In genomic region chr16:2884041-2884451, GRCh38 we compare ENCODE assay signal across 8 cellular contexts. TPM values are rescaled to one million over a fixed set of nuclear protein-coding genes. Genes with fewer than 3 reads are reported as not detected.
DNase-seq lines count a peak whose midpoint lies in the region; ATAC-seq, FAIRE-seq and TF ChIP-seq lines count a peak whose summit lies in the region.

No MANE protein-coding gene starts in this region.

- ATAC-seq in RWPE2 (ENCODE audit: low read depth) (no peak), HG03039 (IDR thresholded peaks at IDR 0.05; ENCODE audit: unreplicated experiment) (no peak)

- H3K27me3 ChIP-seq in RWPE2 (ENCODE audit: insufficient read depth, poor library complexity, severe bottlenecking) = no peaks in the 10 kb centered on the region

- no peaks in the 10 kb centered on the region; the same call in 1 of the 2 replicates for H3K36me3 ChIP-seq in RWPE2 (ENCODE audit: low read depth)

- DNase-seq in GM12864 (ENCODE audit: low read depth) (no peak), RWPE2 (ENCODE audit: low spot score) (no peak), fibroblast of mammary gland (ENCODE audit: low read depth) (peak; percentile 36), skeletal muscle cell (ENCODE audit: low read depth) (no peak), G401 (ENCODE audit: low spot score) (no peak), GM19239 (ENCODE audit: insufficient read length, low spot score) (no peak), hypothalamus (lab: John Stamatoyannopoulos, UW) (no peak)

- H3K27ac ChIP-seq in RWPE2 (ENCODE audit: poor library complexity, severe bottlenecking) = peak overlapping the region; percentile 38

- H3K9me3 ChIP-seq in RWPE2 (ENCODE audit: severe bottlenecking) = no peaks in the 10 kb centered on the region

- in situ Hi-C loops in G401 (cut with HindIII; ENCODE audit: low sequenced_read_pairs) = no loop called here

- peak overlapping the region; percentile 81 for H3K4me3 ChIP-seq in GM12864 (ENCODE audit: low read depth, low read length)
- peak overlapping the region; percentile 69 for H3K4me3 ChIP-seq in RWPE2 (ENCODE audit: severe bottlenecking)
- H3K4me3 ChIP-seq in fibroblast of mammary gland (ENCODE audit: control insufficient read depth, low read depth, low read length) = peak overlapping the region; percentile 78
- H3K4me3 ChIP-seq in skeletal muscle cell (ENCODE audit: low read depth, low read length) = peak overlapping the region; percentile 90

- no peaks in the 10 kb centered on the region for H3K4me1 ChIP-seq in RWPE2 (ENCODE audit: insufficient read depth, poor library complexity, severe bottlenecking)

- no peak for FAIRE-seq in GM19239 (lab: Jason Lieb, UNC)

- TF ChIP-seq CTCF in GM12864 (IDR thresholded peaks at IDR 0.05; ENCODE audit: low read depth, low read length, missing control alignments) (no peak), RWPE2 (IDR thresholded peaks at IDR 0.05; ENCODE audit: poor library complexity, severe bottlenecking) (no peak), fibroblast of mammary gland (conservative IDR thresholded peaks at IDR 0.05; ENCODE audit: control insufficient read depth, insufficient read depth, low read depth, low read length) (no peak)

RNA-seq across cellular contexts. Expression of gene FLYWCH2, which starts 1.0 kb away (rescaled TPM):
- 91.6 and 137 TPM in 2 replicates for total RNA-seq in G401 (2014; rRNA removed; shearing (Covaris generic))

RNA-seq across cellular contexts. Expression of gene PRSS22, which starts 26.1 kb away (rescaled TPM):
- not detected in 2 replicates for total RNA-seq in G401 (2014; rRNA removed; shearing (Covaris generic))

RNA-seq across cellular contexts. Expression of gene FLYWCH1, which starts 27.7 kb away (rescaled TPM):
- total RNA-seq in G401 (2014; rRNA removed; shearing (Covaris generic)) = 51.8 and 52.7 TPM in 2 replicates

RNA-seq across cellular contexts. Expression of gene ZG16B, which starts 53.9 kb away (rescaled TPM):
- not detected in 2 replicates for total RNA-seq in G401 (2014; rRNA removed; shearing (Covaris generic))
